ENCODE assay signal across 8 cellular contexts in genomic region chrX:119871245-119871598, GRCh38. TPM values are rescaled to one million over a fixed set of nuclear protein-coding genes. Genes with fewer than 3 reads are reported as not detected.
DNase-seq lines count a peak whose midpoint lies in the region; ATAC-seq and TF ChIP-seq lines count a peak whose summit lies in the region.

No MANE protein-coding gene starts in this region.

- DNase-seq in DMS153 treated with DMSO at 0.1 percent for 48 hours (lab: John Stamatoyannopoulos, UW; ENCODE audit: unreplicated experiment) (peak; percentile 67), DMS153 (lab: John Stamatoyannopoulos, UW) (no peak), RWPE1 (ENCODE audit: low spot score) (no peak), endothelial cell (ENCODE audit: low spot score) (peak; percentile 11), NCI-H187 treated with DMSO at 0.1 percent for 48 hours (lab: John Stamatoyannopoulos, UW) (no peak), mucosa of gallbladder (ENCODE audit: low spot score) (no peak)
- no peak for DNase-seq in natural killer cell treated with Interleukin-12 subunit alpha and Interleukin-12 subunit beta and Interleukin-15 and Interleukin-18, amount 100 ng/mL, for 72 hours (ENCODE audit: low spot score)

- ATAC-seq in HG02759 (IDR thresholded peaks at IDR 0.05; ENCODE audit: unreplicated experiment), result peak; percentile 49
- ATAC-seq in natural killer cell treated with Interleukin-12 subunit alpha and Interleukin-12 subunit beta and Interleukin-15 and Interleukin-18, amount 100 ng/mL, for 72 hours, result peak; percentile 66 to 68

- POLR2A ChIA-PET in RWPE1 (lab: Yijun Ruan, JAX; ENCODE audit: low non-redundant PET), result interaction anchor here (0.6 kb wide), 2 partner anchors 81 to 393 kb away, joined by 3 read pairs; no protein-coding TSS in a partner anchor

- H3K36me3 Mint-ChIP-seq in endothelial cell (ENCODE audit: low read depth, unreplicated experiment), result no peaks in the 10 kb centered on the region
- H3K36me3 Mint-ChIP-seq in natural killer cell treated with Interleukin-12 subunit alpha and Interleukin-12 subunit beta and Interleukin-15 and Interleukin-18, amount 100 ng/mL, for 72 hours, result peaks cover 9% of the 10 kb centered on the region

- peak overlapping the region; percentile 95 for H3K27ac ChIP-seq in RWPE1

- TF ChIP-seq CTCF in RWPE1 (conservative IDR thresholded peaks at IDR 0.05; ENCODE audit: low read depth) (no peak), endothelial cell (IDR thresholded peaks at IDR 0.05; ENCODE audit: unreplicated experiment) (no peak)

- CTCF ChIA-PET in RWPE1 (lab: Yijun Ruan, JAX), result interaction anchor here (0.9 kb wide), 1 partner anchor 9 kb away, joined by 4 read pairs; no protein-coding TSS in a partner anchor

- no peaks in the 10 kb centered on the region for H3K9me3 Mint-ChIP-seq in endothelial cell (ENCODE audit: unreplicated experiment)
- no peaks in the 10 kb centered on the region for H3K9me3 Mint-ChIP-seq in natural killer cell treated with Interleukin-12 subunit alpha and Interleukin-12 subunit beta and Interleukin-15 and Interleukin-18, amount 100 ng/mL, for 72 hours

- peak overlapping the region; percentile 96 for H3K27ac Mint-ChIP-seq in endothelial cell (ENCODE audit: unreplicated experiment)
- H3K27ac Mint-ChIP-seq in natural killer cell treated with Interleukin-12 subunit alpha and Interleukin-12 subunit beta and Interleukin-15 and Interleukin-18, amount 100 ng/mL, for 72 hours, result peak overlapping the region; percentile 97 to 100

- peaks cover 6% of the 10 kb centered on the region for H3K27me3 Mint-ChIP-seq in endothelial cell (ENCODE audit: unreplicated experiment)
- peaks cover 0 to 5% of the 10 kb centered on the region in 2 donors for H3K27me3 Mint-ChIP-seq in natural killer cell treated with Interleukin-12 subunit alpha and Interleukin-12 subunit beta and Interleukin-15 and Interleukin-18, amount 100 ng/mL, for 72 hours

- H3K4me1 Mint-ChIP-seq in endothelial cell (ENCODE audit: unreplicated experiment), result peaks cover 14% of the 10 kb centered on the region
- H3K4me1 Mint-ChIP-seq in natural killer cell treated with Interleukin-12 subunit alpha and Interleukin-12 subunit beta and Interleukin-15 and Interleukin-18, amount 100 ng/mL, for 72 hours (ENCODE audit: low read depth in 2 of 2), result peaks cover 5 to 13% of the 10 kb centered on the region in 2 donors

- peak overlapping the region; percentile 96 for H3K4me3 Mint-ChIP-seq in endothelial cell (ENCODE audit: unreplicated experiment)
- peak overlapping the region; percentile 94 for H3K4me3 Mint-ChIP-seq in natural killer cell treated with Interleukin-12 subunit alpha and Interleukin-12 subunit beta and Interleukin-15 and Interleukin-18, amount 100 ng/mL, for 72 hours

RNA-seq across cellular contexts. Expression of gene RNF113A, which starts 0.3 kb away (rescaled TPM):
- total RNA-seq in endothelial cell (ENCODE audit: unreplicated experiment), result 16.7 TPM
- total RNA-seq in natural killer cell treated with Interleukin-12 subunit alpha and Interleukin-12 subunit beta and Interleukin-15 and Interleukin-18, amount 100 ng/mL, for 72 hours, result 10 to 100 TPM; 21.6 to 32.3 TPM
- 14.0 TPM for total RNA-seq in mucosa of gallbladder

RNA-seq across cellular contexts. Expression of gene NDUFA1, which starts 0.4 kb away (rescaled TPM):
- total RNA-seq in endothelial cell (ENCODE audit: unreplicated experiment) (95.0 TPM), mucosa of gallbladder (114 TPM)
- total RNA-seq in natural killer cell treated with Interleukin-12 subunit alpha and Interleukin-12 subunit beta and Interleukin-15 and Interleukin-18, amount 100 ng/mL, for 72 hours, result 10 to 100 TPM; 65.0 to 86.0 TPM

RNA-seq across cellular contexts. Expression of gene UPF3B, which starts 18.5 kb away (rescaled TPM):
- total RNA-seq in endothelial cell (ENCODE audit: unreplicated experiment), result 11.8 TPM
- 10 to 100 TPM; 14.6 to 15.3 TPM for total RNA-seq in natural killer cell treated with Interleukin-12 subunit alpha and Interleukin-12 subunit beta and Interleukin-15 and Interleukin-18, amount 100 ng/mL, for 72 hours
- total RNA-seq in mucosa of gallbladder, result 7.3 TPM

RNA-seq across cellular contexts. Expression of gene AKAP14, which starts 24.5 kb away (rescaled TPM):
- total RNA-seq in endothelial cell (ENCODE audit: unreplicated experiment), result not detected
- not detected for total RNA-seq in natural killer cell treated with Interleukin-12 subunit alpha and Interleukin-12 subunit beta and Interleukin-15 and Interleukin-18, amount 100 ng/mL, for 72 hours
- total RNA-seq in mucosa of gallbladder, result not detected

Comparison
In these comparisons a context has a peak if more than half of its experiments do, and no peak if none do; other contexts are left out.
1. DNase-seq: peak in DMS153 treated with DMSO at 0.1 percent for 48 hours (single experiment) and endothelial cell (single experiment); none in DMS153 (single experiment), RWPE1 (single experiment), natural killer cell treated with Interleukin-12 subunit alpha and Interleukin-12 subunit beta and Interleukin-15 and Interleukin-18, amount 100 ng/mL, for 72 hours (single experiment), NCI-H187 treated with DMSO at 0.1 percent for 48 hours (single experiment) and mucosa of gallbladder (single experiment).